In the genomic region with DNA sequence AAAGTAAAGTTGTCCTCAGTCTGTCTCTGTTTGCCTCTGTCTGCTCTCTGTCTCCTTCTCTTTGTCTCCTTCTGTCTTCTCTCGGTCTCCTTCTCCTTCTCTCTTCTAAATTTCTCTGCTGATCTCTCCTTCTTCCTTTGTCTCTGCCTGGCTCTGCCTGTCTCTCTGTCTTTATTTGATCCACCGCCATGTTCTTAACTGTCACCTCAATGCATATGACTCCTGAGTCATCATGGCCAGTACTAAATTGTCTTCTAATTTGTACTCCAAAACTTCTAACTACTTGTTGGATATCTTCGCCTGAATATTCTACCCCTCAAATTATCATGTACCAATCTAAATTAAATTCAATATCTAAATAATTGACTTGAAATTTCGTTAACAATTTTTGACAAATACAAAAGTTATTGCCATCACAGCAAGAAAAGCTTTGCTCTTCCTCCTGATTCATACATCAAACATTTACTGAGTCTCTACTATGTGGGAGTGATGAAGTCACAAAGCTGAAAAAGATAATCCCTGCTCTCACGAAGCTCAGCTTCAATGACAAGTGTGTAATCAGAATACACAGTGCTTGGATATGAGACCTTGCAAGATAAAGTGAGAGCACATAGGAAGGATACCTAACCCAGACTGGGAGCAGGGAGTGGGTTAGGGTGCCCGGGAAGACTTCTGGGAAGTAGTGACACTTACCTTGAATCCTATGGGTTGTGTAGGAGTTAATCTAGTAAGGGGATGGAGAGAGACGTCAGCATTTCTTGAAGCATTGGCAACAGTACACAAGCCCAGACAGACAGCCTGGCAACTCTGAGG, we compare ENCODE assay signal across 17 cellular contexts.
DNase-seq lines count a peak whose midpoint lies in the region; ATAC-seq and TF ChIP-seq lines count a peak whose summit lies in the region.
"Had no signal": no experiment of that assay in that cellular context is flagged by ENCODE, and none has a peak within 500 bp of the region (broad histone marks: within the 10 kb centered on the region; RNA-seq: fewer than 3 reads in every experiment).

No MANE protein-coding gene starts in this region.

- no peaks in the 10 kb centered on the region for H3K27me3 Mint-ChIP-seq in activated T-cell treated with anti-CD3 and anti-CD28 coated beads, Interleukin-2, amount 50 U/mL, for 4 hours (ENCODE audit: low read depth)
- H3K27me3 Mint-ChIP-seq in GM23338 (ENCODE audit: insufficient read depth, low read depth, poor library complexity), result no peaks in the 10 kb centered on the region
- H3K27me3 Mint-ChIP-seq: activated B cell treated with CpG ODN at 0.5 μM for 24 hours, B cell had no signal

- WGBS in SK-N-SH (ENCODE audit: low lambda C conversion rate), result 36% methylated on average over 7 of the region's 7 CpGs

- H3K9ac ChIP-seq in SK-N-SH, result peak overlapping the region; percentile 44

- POLR2A ChIA-PET in SK-N-SH (lab: Yijun Ruan, JAX), result no interaction called here

- H3K4me1 Mint-ChIP-seq in activated T-cell treated with anti-CD3 and anti-CD28 coated beads, Interleukin-2, amount 50 U/mL, for 4 hours (ENCODE audit: low read depth), result peaks cover 38% of the 10 kb centered on the region
- H3K4me1 Mint-ChIP-seq in GM23338, result peaks cover 24% of the 10 kb centered on the region

- peak; percentile 89 for ATAC-seq in activated T-cell treated with anti-CD3 and anti-CD28 coated beads, Interleukin-2, amount 50 U/mL, for 4 hours
- peak; percentile 87 for ATAC-seq in stimulated activated naive CD8-positive, alpha-beta T cell treated with anti-CD3 and anti-CD28 coated beads, Interleukin-15, Interleukin-2, amounts not matched to agents 100 U/mL and 50 U/mL, for 24 hours
- ATAC-seq in GM23338 (no peak), GM21526 (IDR thresholded peaks at IDR 0.05; ENCODE audit: low FRiP score, unreplicated experiment) (no peak)
- ATAC-seq: upper lobe of right lung had no signal

- 0 out of 4 replicates have a peak, but pooled peaks of 1 of the 2 experiments have one; percentile 19 for TF ChIP-seq EP300 in SK-N-SH (IDR thresholded peaks at IDR 0.05; ENCODE audit: borderline replicate concordance in 1 of 2, low read depth in 1 of 2, low read length in 1 of 2)

- H4K20me1 ChIP-seq in SK-N-SH (ENCODE audit: insufficient read depth), result no peaks in the 10 kb centered on the region
- H4K20me1 ChIP-seq in GM23338 (replicated peaks; ENCODE audit: insufficient read depth), result no peaks in the 10 kb centered on the region

- H3K9me3 ChIP-seq in SK-N-SH, result no peaks in the 10 kb centered on the region
- H3K9me3 ChIP-seq in BE2C, result no peaks in the 10 kb centered on the region
- H3K9me3 ChIP-seq: esophagus muscularis mucosa, spleen, upper lobe of right lung had no signal

- H3K27ac Mint-ChIP-seq in GM23338, result no peak overlapping the region
- H3K27ac Mint-ChIP-seq: activated B cell treated with CpG ODN at 0.5 μM for 24 hours, B cell, nephron had no signal

- H3K36me3 Mint-ChIP-seq in activated T-cell treated with anti-CD3 and anti-CD28 coated beads, Interleukin-2, amount 50 U/mL, for 4 hours (ENCODE audit: insufficient read depth), result peaks cover 18% of the 10 kb centered on the region
- H3K36me3 Mint-ChIP-seq in GM23338 (ENCODE audit: low read depth), result no peaks in the 10 kb centered on the region

- no peaks in the 10 kb centered on the region for H3K9me2 ChIP-seq in SK-N-SH
- H3K9me2 ChIP-seq in GM23338 (ENCODE audit: insufficient read depth), result no peaks in the 10 kb centered on the region

- H3K9me3 Mint-ChIP-seq in activated T-cell treated with anti-CD3 and anti-CD28 coated beads, Interleukin-2, amount 50 U/mL, for 4 hours, result no peaks in the 10 kb centered on the region
- no peaks in the 10 kb centered on the region for H3K9me3 Mint-ChIP-seq in GM23338
- H3K9me3 Mint-ChIP-seq: activated B cell treated with CpG ODN at 0.5 μM for 24 hours; activated T-helper 2 cell treated with anti-CD3 and anti-CD28 coated beads, Interferon-gamma antibody, Interleukin-2, Interleukin-4, amounts not matched to agents 10 μg/mL and 5 μg/mL and 100 μg/mL, durations not matched to agents 14 hours and 24 hours and 36 hours; nephron had no signal

- TF ChIP-seq RAD21 in SK-N-SH (IDR thresholded peaks at IDR 0.05; ENCODE audit: low read length), result no peak

- no peaks in the 10 kb centered on the region for H3K27me3 ChIP-seq in SK-N-SH (ENCODE audit: insufficient read depth)
- no peaks in the 10 kb centered on the region for H3K27me3 ChIP-seq in GM23338 (ENCODE audit: insufficient read depth)
- no peaks in the 10 kb centered on the region for H3K27me3 ChIP-seq in BE2C
- H3K27me3 ChIP-seq: esophagus muscularis mucosa, spleen, upper lobe of right lung had no signal

- no peak overlapping the region for H2AFZ ChIP-seq in SK-N-SH (ENCODE audit: low read depth)
- no peak overlapping the region for H2AFZ ChIP-seq in GM23338

- H3K4me3 ChIP-seq in SK-N-SH (ENCODE audit: low read depth in 2 of 2, low read length in 1 of 2), result no peak overlapping the region
- H3K4me3 ChIP-seq in GM23338, result no peak overlapping the region
- H3K4me3 ChIP-seq in BE2C (ENCODE audit: low read depth, low read length), result no peak overlapping the region
- H3K4me3 ChIP-seq: esophagus muscularis mucosa, spleen, upper lobe of right lung had no signal

- no peak for DNase-seq in activated T-cell treated with anti-CD3 and anti-CD28 coated beads, Interleukin-2, amount 50 U/mL, for 4 hours
- no peak for DNase-seq in activated T-cell treated with anti-CD3 and anti-CD28 coated beads for 4 hours
- DNase-seq in SK-N-SH, result no peak
- DNase-seq in fibroblast of peridontal ligament (ENCODE audit: extremely low read depth), result peak; percentile 74
- DNase-seq in stimulated activated naive CD8-positive, alpha-beta T cell treated with anti-CD3 and anti-CD28 coated beads, Interleukin-15, Interleukin-2, amounts not matched to agents 100 U/mL and 50 U/mL, for 24 hours, result no peak
- DNase-seq in GM23338 (ENCODE audit: low spot score), result no peak
- DNase-seq in BE2C, result no peak
- DNase-seq: activated B cell treated with CpG ODN at 0.5 μM for 24 hours, cerebellar nuclear complex, kidney, spleen, upper lobe of right lung had no signal

- TF ChIP-seq CTCF in SK-N-SH (IDR thresholded peaks at IDR 0.05) (no peak), GM23338 (conservative IDR thresholded peaks at IDR 0.05; ENCODE audit: low read depth in 2 of 2) (no peak), BE2C (IDR thresholded peaks at IDR 0.05; ENCODE audit: low read depth, low read length) (no peak)

- H3K27ac ChIP-seq in SK-N-SH (ENCODE audit: low read depth in 2 of 2, low read length in 1 of 2), result peak overlapping the region; percentile 5 to 99
- no peak overlapping the region for H3K27ac ChIP-seq in GM23338 (ENCODE audit: low read depth)
- H3K27ac ChIP-seq: esophagus muscularis mucosa, upper lobe of right lung had no signal

- H3K4me2 ChIP-seq in SK-N-SH, result peak overlapping the region; percentile 59
- H3K4me2 ChIP-seq in GM23338, result no peak overlapping the region

- H3F3A ChIP-seq in SK-N-SH (replicated peaks; ENCODE audit: insufficient read depth), result peaks cover 63% of the 10 kb centered on the region
- H3F3A ChIP-seq in GM23338 (replicated peaks; ENCODE audit: low read depth), result no peaks in the 10 kb centered on the region

- H3K36me3 ChIP-seq in SK-N-SH (replicated peaks in 1 of 2; ENCODE audit: control insufficient read depth in 1 of 2, insufficient read depth in 2 of 2, low read length in 1 of 2) (peaks cover 0 to 3% of the 10 kb centered on the region in 2 experiments), GM23338 (ENCODE audit: insufficient read depth) (no peaks in the 10 kb centered on the region), BE2C (no peaks in the 10 kb centered on the region)
- H3K36me3 ChIP-seq: esophagus muscularis mucosa, spleen, upper lobe of right lung had no signal

- CTCF ChIA-PET in SK-N-SH (lab: Yijun Ruan, JAX), result interaction anchor here (0.6 to 1.0 kb wide), 2 partner anchors 29 to 56 kb away, joined by 3 read pairs; no protein-coding TSS in a partner anchor

- peaks cover 7 to 82% of the 10 kb centered on the region in 2 experiments for H3K4me1 ChIP-seq in SK-N-SH (ENCODE audit: control insufficient read depth in 1 of 2, insufficient read depth in 2 of 2, low read depth in 1 of 2, low read length in 1 of 2)
- H3K4me1 ChIP-seq in GM23338 (ENCODE audit: insufficient read depth), result peaks cover 40% of the 10 kb centered on the region
- H3K4me1 ChIP-seq in BE2C, result peaks cover 10% of the 10 kb centered on the region

- H3K79me2 ChIP-seq in SK-N-SH (ENCODE audit: insufficient read depth), result peaks cover 76% of the 10 kb centered on the region
- no peaks in the 10 kb centered on the region for H3K79me2 ChIP-seq in GM23338 (replicated peaks; ENCODE audit: insufficient read depth)

- H3K4me3 Mint-ChIP-seq in activated T-cell treated with anti-CD3 and anti-CD28 coated beads, Interleukin-2, amount 50 U/mL, for 4 hours, result no peak overlapping the region
- H3K4me3 Mint-ChIP-seq in GM23338, result no peak overlapping the region
- H3K4me3 Mint-ChIP-seq: activated B cell treated with CpG ODN at 0.5 μM for 24 hours, B cell, nephron had no signal

TF ChIP-seq in SK-N-SH, 30 proteins besides CTCF, POLR2A, EP300 and RAD21 (continues in another document):
- TF ChIP-seq POLR2AphosphoS5 (IDR thresholded peaks at IDR 0.05; ENCODE audit: low read depth, low read length) (peak; percentile 14; the same call in 1 of the 2 replicates), JUND (IDR thresholded peaks at IDR 0.05) (peak; percentile 65), SIN3A (IDR thresholded peaks at IDR 0.05; ENCODE audit: borderline replicate concordance, low read depth, low read length) (no peak)

Comparison
In these comparisons a context has a peak if more than half of its experiments do, and no peak if none do; other contexts are left out.
1. ATAC-seq: peak in activated T-cell treated with anti-CD3 and anti-CD28 coated beads, Interleukin-2, amount 50 U/mL, for 4 hours (2 of 2) and stimulated activated naive CD8-positive, alpha-beta T cell treated with anti-CD3 and anti-CD28 coated beads, Interleukin-15, Interleukin-2, amounts not matched to agents 100 U/mL and 50 U/mL, for 24 hours (single experiment); none in GM23338 (single experiment) and GM21526 (single experiment).